Comparison of ENCODE assay signal across 11 cellular contexts in the genomic region with DNA sequence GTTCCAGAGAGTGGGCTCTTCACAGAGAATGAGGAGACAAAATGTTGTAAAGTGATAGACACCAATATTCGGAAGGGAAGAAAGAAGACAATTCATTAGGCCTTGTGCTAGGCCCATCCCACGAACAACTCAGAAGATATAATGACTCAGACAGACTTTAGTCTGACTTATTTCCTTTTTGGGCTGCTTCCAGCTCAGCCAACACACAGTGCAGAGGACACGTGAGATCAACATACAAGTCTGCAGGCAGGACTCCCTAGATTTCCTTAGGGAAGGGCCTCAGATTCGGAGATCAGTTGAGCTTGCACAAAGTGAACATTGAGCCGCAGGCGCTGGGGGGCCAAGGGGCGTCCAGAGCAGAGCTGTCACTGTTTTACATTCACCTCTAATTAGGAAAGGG.
DNase-seq lines count a peak whose midpoint lies in the region; ATAC-seq, FAIRE-seq and TF ChIP-seq lines count a peak whose summit lies in the region.
"Had no signal": no experiment of that assay in that cellular context is flagged by ENCODE, and none has a peak within 500 bp of the region (broad histone marks: within the 10 kb centered on the region; RNA-seq: fewer than 3 reads in every experiment).

No MANE protein-coding gene starts in this region.

- FAIRE-seq in HepG2 (lab: Jason Lieb, UNC): no peak

- no peak overlapping the region for H3K9ac ChIP-seq in HepG2 (ENCODE audit: insufficient read depth, low read depth, low read length)

- no peaks in the 10 kb centered on the region for H4K20me1 ChIP-seq in HepG2 (ENCODE audit: insufficient read depth, low read length)

- no peak overlapping the region for H2AFZ ChIP-seq in HepG2 (ENCODE audit: low read length)

- H3K79me2 ChIP-seq in HepG2 (ENCODE audit: insufficient read depth, low read length): no peaks in the 10 kb centered on the region

- in situ Hi-C loops in HepG2 (cut with HindIII; ENCODE audit: extremely low pct_ligation_motif_present, low pct_unique_long_range_greater_than_20kb): no loop called here

- H3K4me2 ChIP-seq in HepG2 (ENCODE audit: low read depth, low read length): no peak overlapping the region

- no peaks in the 10 kb centered on the region for H3K36me3 ChIP-seq in right lobe of liver
- no peaks in the 10 kb centered on the region for H3K36me3 ChIP-seq in HepG2 (replicated peaks in 1 of 2; ENCODE audit: control insufficient read depth in 1 of 2, insufficient read depth in 2 of 2, low read length in 2 of 2)

- no peak for TF ChIP-seq EP300 in HepG2 (IDR thresholded peaks at IDR 0.05; ENCODE audit: low read depth in 2 of 2, low read length in 2 of 2)
- no peak for TF ChIP-seq EP300 in HepG2 (CRISPR knock-in tag; IDR thresholded peaks at IDR 0.05; ENCODE audit: borderline replicate concordance)

- CTCF ChIA-PET in HepG2 (lab: Yijun Ruan, JAX; ENCODE audit: low intra/inter-chr PET ratio, low total read pairs): no interaction called here

- H3K27ac ChIP-seq in right lobe of liver (no peak overlapping the region), HepG2 (ENCODE audit: extremely low read length, insufficient read depth, low read length) (no peak overlapping the region)

- 70% methylated on average over 7 of the region's 7 CpGs for WGBS in right lobe of liver (ENCODE audit: insufficient coverage, low coverage, low lambda C conversion rate, missing lambda C conversion rate)
- 14% methylated on average over 5 of the region's 7 CpGs for WGBS in HepG2 (ENCODE audit: low lambda C conversion rate)

- no TSS peak for BruUV-seq in HepG2 (replicated peaks; lab: Mats Ljungman, UMichigan)

- POLR2A ChIA-PET in HepG2 (lab: Yijun Ruan, JAX): no interaction called here

- no peak overlapping the region for H3K4me3 ChIP-seq in right lobe of liver
- no peak overlapping the region for H3K4me3 ChIP-seq in HepG2 (replicated peaks in 1 of 3; ENCODE audit: insufficient read depth in 1 of 3, low read depth in 2 of 3, low read length in 3 of 3)

- no peaks in the 10 kb centered on the region for H3K9me3 ChIP-seq in right lobe of liver
- no peaks in the 10 kb centered on the region for H3K9me3 ChIP-seq in HepG2 (ENCODE audit: low read length)

- H3K27me3 ChIP-seq in right lobe of liver: no peaks in the 10 kb centered on the region
- no peaks in the 10 kb centered on the region for H3K27me3 ChIP-seq in HepG2 (ENCODE audit: control insufficient read depth in 1 of 2, insufficient read depth in 2 of 2, low read length in 2 of 2)

- intact Hi-C loops in right lobe of liver (cut with DNase I): no loop called here
- intact Hi-C loops in HepG2 (cut with micrococcal nuclease; ENCODE audit: unreplicated experiment): no loop called here

- no peaks in the 10 kb centered on the region for H3K4me1 ChIP-seq in right lobe of liver
- H3K4me1 ChIP-seq in HepG2 (ENCODE audit: insufficient read depth, low read length): no peaks in the 10 kb centered on the region

- peak in 3 of 4 donors; percentile 29 to 60 (median 59) for ATAC-seq in right lobe of liver
- ATAC-seq in HepG2: no peak
- ATAC-seq in GM21390 (IDR thresholded peaks at IDR 0.05; ENCODE audit: unreplicated experiment): no peak
- ATAC-seq: CD8-positive, alpha-beta T cell had no signal

- TF ChIP-seq RAD21 in HepG2 (CRISPR knock-in tag; IDR thresholded peaks at IDR 0.05): no peak

- no peak for TF ChIP-seq POLR2A in right lobe of liver (IDR thresholded peaks at IDR 0.05)
- no peak for TF ChIP-seq POLR2A in HepG2 (IDR thresholded peaks at IDR 0.05; ENCODE audit: insufficient read depth in 1 of 2, low read depth in 2 of 2, low read length in 2 of 2)

- TF ChIP-seq CTCF in right lobe of liver (IDR thresholded peaks at IDR 0.05) (no peak), HepG2 (CRISPR knock-in tag; IDR thresholded peaks at IDR 0.05) (no peak)

- DNase-seq in right lobe of liver (no peak), HepG2 (ENCODE audit: low spot score) (no peak), amniotic stem cell (lab: John Stamatoyannopoulos, UW) (peak; percentile 35), iris pigment epithelial cell (ENCODE audit: low read depth) (peak; percentile 95), CD1c-positive myeloid dendritic cell (ENCODE audit: extremely low spot score) (no peak), NOMO-1 (lab: John Stamatoyannopoulos, UW; ENCODE audit: unreplicated experiment in 2 of 2) (no peak), SIG-M5 (lab: John Stamatoyannopoulos, UW) (no peak)
- DNase-seq: CD8-positive, alpha-beta T cell; NCI-H1048; T-helper 2 cell had no signal

TF ChIP-seq in HepG2, 621 proteins besides CTCF, POLR2A, EP300 and RAD21:
- TF ChIP-seq NCOA1 (CRISPR knock-in tag; IDR thresholded peaks at IDR 0.05): no peak
- no peak for TF ChIP-seq TEAD2 (CRISPR knock-in tag; IDR thresholded peaks at IDR 0.05)
- no peak for TF ChIP-seq DNMT1 (CRISPR knock-in tag; IDR thresholded peaks at IDR 0.05)
- TF ChIP-seq ZFP82 (CRISPR knock-in tag; IDR thresholded peaks at IDR 0.05; ENCODE audit: borderline replicate concordance): no peak
- TF ChIP-seq ZNF605 (CRISPR knock-in tag; IDR thresholded peaks at IDR 0.05): no peak
- no peak for TF ChIP-seq SP140L (CRISPR knock-in tag; IDR thresholded peaks at IDR 0.05; ENCODE audit: borderline replicate concordance)
- no peak for TF ChIP-seq ZNF879 (CRISPR knock-in tag; IDR thresholded peaks at IDR 0.05)
- no peak for TF ChIP-seq ZNF256 (CRISPR knock-in tag; conservative IDR thresholded peaks at IDR 0.05)
- TF ChIP-seq ZNF20 (CRISPR knock-in tag; IDR thresholded peaks at IDR 0.05): no peak
- no peak for TF ChIP-seq ZFP90 (CRISPR knock-in tag; IDR thresholded peaks at IDR 0.05; ENCODE audit: borderline replicate concordance)
- no peak for TF ChIP-seq MEIS2 (CRISPR knock-in tag; IDR thresholded peaks at IDR 0.05)

Comparison
In these comparisons a context has a peak if more than half of its experiments do, and no peak if none do; other contexts are left out.
1. ATAC-seq: peak in right lobe of liver (3 of 4); none in HepG2 (single experiment) and GM21390 (single experiment).
2. DNase-seq: peak in amniotic stem cell (single experiment) and iris pigment epithelial cell (single experiment); none in right lobe of liver (0 of 3), HepG2 (single experiment), CD1c-positive myeloid dendritic cell (single experiment), NOMO-1 (0 of 2) and SIG-M5 (single experiment).